In genomic region chr12:20376984-20377383, GRCh38 we compare ENCODE assay signal across 9 cellular contexts. TPM values are rescaled to one million over a fixed set of nuclear protein-coding genes. Genes with fewer than 3 reads are reported as not detected.
DNase-seq lines count a peak whose midpoint lies in the region; ATAC-seq, FAIRE-seq and TF ChIP-seq lines count a peak whose summit lies in the region.
"Had no signal": no experiment of that assay in that cellular context is flagged by ENCODE, and none has a peak within 500 bp of the region (broad histone marks: within the 10 kb centered on the region; RNA-seq: fewer than 3 reads in every experiment).

No MANE protein-coding gene starts in this region.

- POLR2A ChIA-PET in activated CD4-positive, alpha-beta T cell treated with anti-CD3 and anti-CD28 coated beads for 36 hours (lab: Charles Lee), result no interaction called here

- CTCF ChIA-PET in activated CD4-positive, alpha-beta T cell treated with anti-CD3 and anti-CD28 coated beads for 36 hours (lab: Charles Lee), result interaction anchor here (0.6 kb wide), 1 partner anchor 627 kb away, joined by 3 read pairs; no protein-coding TSS in a partner anchor

- H3K27me3 Mint-ChIP-seq in activated CD4-positive, alpha-beta T cell treated with anti-CD3 and anti-CD28 coated beads for 36 hours, result peaks cover 7% of the 10 kb centered on the region

- no peaks in the 10 kb centered on the region for H3K9me3 Mint-ChIP-seq in activated CD4-positive, alpha-beta T cell treated with anti-CD3 and anti-CD28 coated beads for 36 hours (ENCODE audit: low read depth)

- no peak overlapping the region for H3K27ac Mint-ChIP-seq in activated CD4-positive, alpha-beta T cell treated with anti-CD3 and anti-CD28 coated beads for 36 hours

- intact Hi-C loops in activated CD4-positive, alpha-beta T cell treated with anti-CD3 and anti-CD28 coated beads for 36 hours (cut with DNase I, micrococcal nuclease), result loop anchor here in 1 of 2 experiments (5.0 kb wide), 1 partner anchor 640 kb away; no protein-coding TSS in a partner anchor

- no peaks in the 10 kb centered on the region for H3K4me1 Mint-ChIP-seq in activated CD4-positive, alpha-beta T cell treated with anti-CD3 and anti-CD28 coated beads for 36 hours

- H3K36me3 Mint-ChIP-seq in activated CD4-positive, alpha-beta T cell treated with anti-CD3 and anti-CD28 coated beads for 36 hours (ENCODE audit: low read depth), result no peaks in the 10 kb centered on the region

- FAIRE-seq in D721Med (lab: Jason Lieb, UNC), result no peak
- FAIRE-seq: RCC 7860 had no signal

- no peak overlapping the region for H3K4me3 Mint-ChIP-seq in activated CD4-positive, alpha-beta T cell treated with anti-CD3 and anti-CD28 coated beads for 36 hours

- no peak for DNase-seq in D721Med (ENCODE audit: insufficient read length, low spot score)
- no peak for DNase-seq in LNCaP clone FGC (ENCODE audit: low read depth)
- DNase-seq in coronary artery (ENCODE audit: low spot score), result no peak
- DNase-seq in myocyte (ENCODE audit: low read depth), result peak; percentile 13
- DNase-seq in cerebellum (ENCODE audit: low spot score), result no peak
- no peak for DNase-seq in activated CD4-positive, alpha-beta T cell treated with anti-CD3 and anti-CD28 coated beads for 36 hours
- no peak for DNase-seq in activated naive CD4-positive, alpha-beta T cell treated with Interleukin-2 at 50 U/mL for 16 hours
- DNase-seq in HuH-7.5 (ENCODE audit: low spot score), result no peak

- H3K27ac ChIP-seq in coronary artery, result peak overlapping the region; percentile 22 to 26

- H3K4me3 ChIP-seq in LNCaP clone FGC (ENCODE audit: low read depth, low read length) (no peak overlapping the region), coronary artery (peak overlapping the region; percentile 33)

- peak; percentile 57 for TF ChIP-seq CTCF in D721Med (IDR thresholded peaks at IDR 0.05; ENCODE audit: insufficient read depth, missing control alignments)
- TF ChIP-seq CTCF in LNCaP clone FGC (IDR thresholded peaks at IDR 0.05; ENCODE audit: control insufficient read depth, extremely low read depth, insufficient read depth), result peak; percentile 43
- no peak for TF ChIP-seq CTCF in coronary artery (IDR thresholded peaks at IDR 0.05)

- no peak for ATAC-seq in activated CD4-positive, alpha-beta T cell treated with anti-CD3 and anti-CD28 coated beads for 36 hours

RNA-seq across cellular contexts. Expression of gene PDE3A, which starts 8.6 kb away (rescaled TPM):
- 0.29 and 0.88 TPM in 2 replicates for total RNA-seq in myocyte
- 0.03 TPM for polyA plus RNA-seq in myocyte (2012)
- total RNA-seq in cerebellum, result 20.6 TPM
- total RNA-seq in activated CD4-positive, alpha-beta T cell treated with anti-CD3 and anti-CD28 coated beads for 36 hours, result not detected

Comparison
In these comparisons a context has a peak if more than half of its experiments do, and no peak if none do; other contexts are left out.
1. RNA of gene PDE3A, which starts 8.6 kb away (total RNA-seq): 20.6 TPM in cerebellum (single experiment); 0.29 to 0.88 TPM in myocyte and not detected in activated CD4-positive, alpha-beta T cell treated with anti-CD3 and anti-CD28 coated beads for 36 hours; every median in the first group is over 10 times any median in the second.